ENCODE assay signal across 9 cellular contexts in the genomic region with DNA sequence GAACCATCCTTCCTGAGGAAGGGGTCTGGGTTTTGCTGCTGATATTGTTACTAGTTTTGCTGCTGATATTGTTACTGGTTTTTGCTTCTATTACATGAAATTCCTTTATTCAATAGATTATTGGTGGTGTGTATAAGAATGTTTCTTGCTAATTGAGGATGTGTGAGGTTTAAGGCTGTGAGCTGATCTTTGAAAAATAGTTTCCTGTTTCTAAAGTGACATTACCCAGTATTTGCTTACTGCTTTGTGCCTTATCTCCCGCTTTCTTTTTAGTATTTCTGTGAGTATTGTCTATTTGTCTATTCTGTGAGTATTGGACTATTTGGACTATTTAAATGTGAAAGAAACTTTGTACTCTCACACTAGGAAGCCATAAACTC. TPM values are rescaled to one million over a fixed set of nuclear protein-coding genes. Genes with fewer than 3 reads are reported as not detected.
DNase-seq lines count a peak whose midpoint lies in the region; ATAC-seq and TF ChIP-seq lines count a peak whose summit lies in the region.
"Had no signal": no experiment of that assay in that cellular context is flagged by ENCODE, and none has a peak within 500 bp of the region (broad histone marks: within the 10 kb centered on the region; RNA-seq: fewer than 3 reads in every experiment).

No MANE protein-coding gene starts in this region.

- H3K4me3 Mint-ChIP-seq in activated T-cell treated with anti-CD3 and anti-CD28 coated beads, Interleukin-2, amount 50 U/mL, for 72 hours: peak overlapping the region; percentile 96 to 99

- no peaks in the 10 kb centered on the region for H3K27me3 Mint-ChIP-seq in activated T-cell treated with anti-CD3 and anti-CD28 coated beads, Interleukin-2, amount 50 U/mL, for 72 hours (ENCODE audit: low read depth)

- H3K4me1 Mint-ChIP-seq in activated T-cell treated with anti-CD3 and anti-CD28 coated beads, Interleukin-2, amount 50 U/mL, for 72 hours (ENCODE audit: low read depth): peaks cover 93% of the 10 kb centered on the region

- H3K27ac Mint-ChIP-seq in activated T-cell treated with anti-CD3 and anti-CD28 coated beads, Interleukin-2, amount 50 U/mL, for 72 hours: peak overlapping the region; percentile 99

- intact Hi-C loops in right cardiac atrium (cut with DNase I): no loop called here
- intact Hi-C loops in posterior vena cava (cut with DNase I): no loop called here

- no peaks in the 10 kb centered on the region for H3K27me3 ChIP-seq in right cardiac atrium (ENCODE audit: control insufficient read depth, insufficient read depth)

- H3K36me3 Mint-ChIP-seq in activated T-cell treated with anti-CD3 and anti-CD28 coated beads, Interleukin-2, amount 50 U/mL, for 72 hours (ENCODE audit: insufficient read depth in 2 of 2): peaks cover 5 to 9% of the 10 kb centered on the region in 2 donors

- DNase-seq in GM12864 (ENCODE audit: low read depth): no peak
- no peak for DNase-seq in activated T-cell treated with anti-CD3 and anti-CD28 coated beads, Interleukin-2, amount 50 U/mL, for 72 hours
- no peak for DNase-seq in right cardiac atrium
- DNase-seq in posterior vena cava (ENCODE audit: low spot score): no peak
- no peak for DNase-seq in GF-D8 (lab: John Stamatoyannopoulos, UW)
- DNase-seq in NCI-H2196 treated with DMSO at 0.1 percent for 48 hours (lab: John Stamatoyannopoulos, UW; ENCODE audit: unreplicated experiment): no peak
- DNase-seq: NCI-H774 had no signal

- no peak for ATAC-seq in activated T-cell treated with anti-CD3 and anti-CD28 coated beads, Interleukin-2, amount 50 U/mL, for 72 hours (replicated peaks in 1 of 2)
- ATAC-seq in right cardiac atrium: no peak
- no peak for ATAC-seq in HG02798 (IDR thresholded peaks at IDR 0.05; ENCODE audit: poor library complexity, unreplicated experiment)

- no peaks in the 10 kb centered on the region for H3K9me3 ChIP-seq in right cardiac atrium (ENCODE audit: control insufficient read depth, low read length)

- peaks cover 7% of the 10 kb centered on the region for H3K4me1 ChIP-seq in right cardiac atrium (ENCODE audit: control insufficient read depth, insufficient read depth, low read length)

- 38% methylated on average over 1 of the region's 1 CpG for WGBS in right cardiac atrium

- H3K9me3 Mint-ChIP-seq in activated T-cell treated with anti-CD3 and anti-CD28 coated beads, Interleukin-2, amount 50 U/mL, for 72 hours: no peaks in the 10 kb centered on the region

- peak overlapping the region; percentile 83 for H3K27ac ChIP-seq in right cardiac atrium (ENCODE audit: low read length)
- H3K27ac ChIP-seq in skin epidermis: peak overlapping the region in 19 of 21 experiments; percentile 71 to 95 (median 86)

- TF ChIP-seq CTCF in GM12864 (IDR thresholded peaks at IDR 0.05; ENCODE audit: low read depth, low read length, missing control alignments): no peak

- H3K4me3 ChIP-seq in GM12864 (ENCODE audit: low read depth, low read length): peak overlapping the region; percentile 68
- peak overlapping the region; percentile 66 for H3K4me3 ChIP-seq in right cardiac atrium (ENCODE audit: low read length)
- H3K4me3 ChIP-seq in skin epidermis: peak overlapping the region; percentile 10 to 40 (median 24)

RNA-seq across cellular contexts. Expression of a gene that starts 38.2 kb away (rescaled TPM):
- under 1 TPM in 1 of 2 donors, not detected in 1; 0.14 TPM for total RNA-seq in activated T-cell treated with anti-CD3 and anti-CD28 coated beads, Interleukin-2, amount 50 U/mL, for 72 hours
- total RNA-seq in right cardiac atrium (1 to 10 TPM in 1 of 4 donors, under 1 TPM in 3; 0.12 to 1.1 (median 0.49) TPM), posterior vena cava (under 1 TPM; 0.42 to 0.95 TPM)
- polyA plus RNA-seq in right cardiac atrium: 1.8 TPM
